29 cellular contexts compared by ENCODE assay signal in genomic region chr19:7288977-7289376, GRCh38. TPM values are rescaled to one million over a fixed set of nuclear protein-coding genes. Genes with fewer than 3 reads are reported as not detected.
A peak's percentile ranks its signal among the peaks of the same experiment; 100 is the strongest.
DNase-seq lines count a peak whose midpoint lies in the region; ATAC-seq and TF ChIP-seq lines count a peak whose summit lies in the region.
"Had no signal": no experiment of that assay in that cellular context is flagged by ENCODE, and none has a peak within 500 bp of the region (broad histone marks: within the 10 kb centered on the region; RNA-seq: fewer than 3 reads in every experiment).

No MANE protein-coding gene starts in this region.

- H3K27ac Mint-ChIP-seq in nephron, result peak overlapping the region in 1 of 3 experiments; percentile 13
- H3K27ac Mint-ChIP-seq: activated CD4-positive, alpha-beta memory T cell treated with anti-CD3 and anti-CD28 coated beads, Interleukin-2, amount 10 ng/mL, durations not matched to agents 7 days and 5 days; activated naive CD4-positive, alpha-beta T cell treated with anti-CD3 and anti-CD28 coated beads for 36 hours; T-helper 17 cell had no signal

- TF ChIP-seq CTCF in nephron (IDR thresholded peaks at IDR 0.05; ENCODE audit: unreplicated experiment in 3 of 3) (no peak), thoracic aorta (IDR thresholded peaks at IDR 0.05) (no peak)

- no peaks in the 10 kb centered on the region for H3K9me3 Mint-ChIP-seq in nephron
- H3K9me3 Mint-ChIP-seq: activated CD4-positive, alpha-beta memory T cell treated with anti-CD3 and anti-CD28 coated beads, Interleukin-2, amount 10 ng/mL, durations not matched to agents 7 days and 5 days; activated naive CD4-positive, alpha-beta T cell treated with anti-CD3 and anti-CD28 coated beads for 36 hours; CD14-positive monocyte had no signal

- no peaks in the 10 kb centered on the region for H3K36me3 Mint-ChIP-seq in nephron (ENCODE audit: low read depth)

- ATAC-seq in thoracic aorta (ENCODE audit: insufficient number of reproducible peaks, low FRiP score, low read depth), result no peak
- ATAC-seq: esophagus mucosa, K562, T-helper 17 cell had no signal

- peaks cover 9 to 18% of the 10 kb centered on the region in 2 donors for H3K4me1 ChIP-seq in thoracic aorta (ENCODE audit: control insufficient read depth in 1 of 2, low read depth in 2 of 2)

- H3K27me3 ChIP-seq in thoracic aorta (replicated peaks; ENCODE audit: insufficient read depth), result no peaks in the 10 kb centered on the region
- H3K27me3 ChIP-seq: adrenal gland, testis, vagina had no signal

- H3K27me3 Mint-ChIP-seq in nephron (ENCODE audit: low read depth), result peaks cover 4% of the 10 kb centered on the region

- peak overlapping the region; percentile 19 for H3K4me3 ChIP-seq in thoracic aorta
- H3K4me3 ChIP-seq: adrenal gland, K562, SK-N-MC, smooth muscle cell, testis, vagina had no signal

- H3K4me1 Mint-ChIP-seq in nephron, result peaks cover 20% of the 10 kb centered on the region

- H3K36me3 ChIP-seq in thoracic aorta, result no peaks in the 10 kb centered on the region
- H3K36me3 ChIP-seq: adrenal gland, vagina had no signal

- peak overlapping the region in 1 of 2 donors; percentile 30 for H3K27ac ChIP-seq in thoracic aorta
- H3K27ac ChIP-seq: SK-N-MC, testis, vagina had no signal

- DNase-seq in D341Med (ENCODE audit: low spot score) (peak; percentile 48), NCI-H82 treated with DMSO at 0.1 percent for 48 hours (lab: John Stamatoyannopoulos, UW; ENCODE audit: unreplicated experiment) (peak; percentile 13), thoracic aorta (ENCODE audit: low spot score) (no peak), NCI-H1694 (lab: John Stamatoyannopoulos, UW) (no peak), NCI-H2029 treated with DMSO at 0.1 percent for 48 hours (lab: John Stamatoyannopoulos, UW) (no peak), AML-193 (lab: John Stamatoyannopoulos, UW) (no peak)
- DNase-seq: activated CD4-positive, alpha-beta memory T cell treated with anti-CD3 and anti-CD28 coated beads, Interleukin-2, amount 10 ng/mL, durations not matched to agents 7 days and 5 days; activated CD4-positive, CD25-positive, alpha-beta regulatory T cell treated with anti-CD3 and anti-CD28 coated beads, Interleukin-2, amount 50 U/mL, for 72 hours; activated naive CD4-positive, alpha-beta T cell treated with anti-CD3 and anti-CD28 coated beads for 36 hours; adrenal gland; dermis blood vessel endothelial cell; DND-41; GF-D8; NCI-H1092; NCI-H187; NCI-H2171; NCI-H510A; NK-92 treated with Interleukin-12 subunit alpha and Interleukin-12 subunit beta, amount 100 ng/mL, for 24 hours; occipital lobe; stimulated activated naive CD4-positive, alpha-beta T cell treated with Interleukin-2 at 50 U/mL for 16 hours; T-helper 17 cell; testis had no signal

- peak overlapping the region; percentile 18 to 29 (median 25) for H3K4me3 Mint-ChIP-seq in nephron
- H3K4me3 Mint-ChIP-seq: activated CD4-positive, alpha-beta memory T cell treated with anti-CD3 and anti-CD28 coated beads, Interleukin-2, amount 10 ng/mL, durations not matched to agents 7 days and 5 days; activated naive CD4-positive, alpha-beta T cell treated with anti-CD3 and anti-CD28 coated beads for 36 hours; CD14-positive monocyte; T-helper 17 cell had no signal

- no peaks in the 10 kb centered on the region for H3K9me3 ChIP-seq in thoracic aorta
- H3K9me3 ChIP-seq: adrenal gland, testis, vagina had no signal

RNA-seq across cellular contexts. Expression of gene INSR, which starts 5.2 kb away (rescaled TPM):
- 100 to 1,000 TPM; 102 to 116 TPM for total RNA-seq in thoracic aorta

RNA-seq across cellular contexts. Expression of gene ARHGEF18, which starts 59.8 kb away (rescaled TPM):
- total RNA-seq in thoracic aorta, result 10 to 100 TPM; 21.8 to 22.7 TPM

Comparison
In these comparisons a context has a peak if more than half of its experiments do, and no peak if none do; other contexts are left out.
1. DNase-seq: peak in D341Med (single experiment) and NCI-H82 treated with DMSO at 0.1 percent for 48 hours (single experiment); none in thoracic aorta (single experiment), NCI-H1694 (single experiment), NCI-H2029 treated with DMSO at 0.1 percent for 48 hours (single experiment) and AML-193 (0 of 2).